In genomic region chrX:39677987-39678840, GRCh38 we compare ENCODE assay signal across 26 cellular contexts.
DNase-seq lines count a peak whose midpoint lies in the region; ATAC-seq, FAIRE-seq and TF ChIP-seq lines count a peak whose summit lies in the region.
"Had no signal": no experiment of that assay in that cellular context is flagged by ENCODE, and none has a peak within 500 bp of the region (broad histone marks: within the 10 kb centered on the region; RNA-seq: fewer than 3 reads in every experiment).

No MANE protein-coding gene starts in this region.

- no peak overlapping the region for H3K27ac ChIP-seq in H1 (ENCODE audit: low read depth, low read length)
- peak overlapping the region; percentile 70 for H3K27ac ChIP-seq in layer of hippocampus (ENCODE audit: low read depth, low read length)
- H3K27ac ChIP-seq: body of pancreas, prostate gland, testis had no signal

- H3K4me3 ChIP-seq in H7 (ENCODE audit: insufficient read depth, low read depth, low read length) (no peak overlapping the region), H1 (ENCODE audit: extremely low read depth in 1 of 4, insufficient read depth in 2 of 4, low read depth in 3 of 4, low read length in 4 of 4) (no peak overlapping the region)
- H3K4me3 ChIP-seq: body of pancreas, MG63, prostate gland, testis had no signal

- no peaks in the 10 kb centered on the region for H3K23me2 ChIP-seq in H1 (ENCODE audit: low read depth, low read length)

- H2AK5ac ChIP-seq in H1 (ENCODE audit: low read depth, low read length): no peak overlapping the region

- CTCF ChIA-PET in H1 (lab: Charles Lee; ENCODE audit: partially characterized antibody): interaction anchor here (1.0 kb wide), 1 partner anchor 26 kb away, joined by 3 read pairs; no protein-coding TSS in a partner anchor
- CTCF ChIA-PET in activated CD4-positive, alpha-beta T cell treated with anti-CD3 and anti-CD28 coated beads for 36 hours (lab: Charles Lee): no interaction called here

- no peak overlapping the region for H2BK20ac ChIP-seq in H1 (ENCODE audit: low read length)

- no peak for TF ChIP-seq RAD21 in H1 (IDR thresholded peaks at IDR 0.05 in 1 of 2, conservative IDR thresholded peaks at IDR 0.05 in 1 of 2; ENCODE audit: low read depth in 2 of 2, low read length in 2 of 2)

- peak overlapping the region; percentile 48; the same call in 1 of the 2 replicates for H3K18ac ChIP-seq in H1 (ENCODE audit: extremely low read depth, low read length)

- no peak overlapping the region for H2BK12ac ChIP-seq in H1 (ENCODE audit: low read depth, low read length)

- no peaks in the 10 kb centered on the region for H3K4me1 Mint-ChIP-seq in activated CD4-positive, alpha-beta T cell treated with anti-CD3 and anti-CD28 coated beads for 36 hours
- H3K4me1 Mint-ChIP-seq: activated naive CD4-positive, alpha-beta T cell treated with anti-CD3 and anti-CD28 coated beads, Interleukin-2, amount 10 ng/mL, durations not matched to agents 7 days and 5 days had no signal

- H3K4me3 Mint-ChIP-seq in activated CD4-positive, alpha-beta T cell treated with anti-CD3 and anti-CD28 coated beads for 36 hours: no peak overlapping the region
- H3K4me3 Mint-ChIP-seq: activated CD8-positive, alpha-beta T cell treated with anti-CD3 and anti-CD28 coated beads for 36 hours; activated naive CD4-positive, alpha-beta T cell treated with anti-CD3 and anti-CD28 coated beads, Interleukin-2, amount 10 ng/mL, durations not matched to agents 7 days and 5 days; activated T-cell treated with anti-CD3 and anti-CD28 coated beads, Interleukin-2, amount 50 U/mL, for 4 hours; dendritic cell treated with granulocyte-macrophage colony-stimulating factor and Interleukin-4, amounts not matched to agents 40 ng/mL and 50 ng/mL, for 4 days; HFFc6; IgD-negative memory B cell; T-helper 2 cell treated with Interferon-gamma antibody and Interleukin-4, amounts not matched to agents 5 μg/mL and 100 μg/mL, for 36 hours; WTC11 had no signal

- peaks cover 2% of the 10 kb centered on the region for H3K27me3 Mint-ChIP-seq in activated CD4-positive, alpha-beta T cell treated with anti-CD3 and anti-CD28 coated beads for 36 hours
- H3K27me3 Mint-ChIP-seq: activated CD8-positive, alpha-beta T cell treated with anti-CD3 and anti-CD28 coated beads for 36 hours; activated naive CD4-positive, alpha-beta T cell treated with anti-CD3 and anti-CD28 coated beads, Interleukin-2, amount 10 ng/mL, durations not matched to agents 7 days and 5 days had no signal

- POLR2A ChIA-PET in H1 (lab: Charles Lee; ENCODE audit: partially characterized antibody): interaction anchor here (0.7 to 2.0 kb wide), 3 partner anchors 11 to 68 kb away, joined by 3 to 10 read pairs (median 3); no protein-coding TSS in a partner anchor
- POLR2A ChIA-PET in activated CD4-positive, alpha-beta T cell treated with anti-CD3 and anti-CD28 coated beads for 36 hours (lab: Charles Lee): no interaction called here

- H4K20me1 ChIP-seq in H1 (replicated peaks in 1 of 2; ENCODE audit: control insufficient read depth in 1 of 2, insufficient read depth in 2 of 2, low read length in 2 of 2): no peaks in the 10 kb centered on the region

- 81% methylated on average over 7 of the region's 21 CpGs; no CpG with 5 or more reads in 1 of the 2 experiments for WGBS in H1 (ENCODE audit: extremely low coverage in 1 of 2, insufficient coverage in 1 of 2, insufficient read length in 1 of 2, insufficient replicate concordance in 2 of 2, low coverage in 1 of 2, low lambda C conversion rate in 2 of 2, missing lambda C conversion rate in 1 of 2), 2 experiments

- FAIRE-seq in H1 (lab: Jason Lieb, UNC): no peak

- no peaks in the 10 kb centered on the region for H3K79me2 ChIP-seq in H1 (ENCODE audit: control insufficient read depth in 1 of 2, insufficient read depth in 2 of 2, low read length in 2 of 2)

- no peaks in the 10 kb centered on the region for H3K9me3 Mint-ChIP-seq in activated CD4-positive, alpha-beta T cell treated with anti-CD3 and anti-CD28 coated beads for 36 hours (ENCODE audit: low read depth)
- H3K9me3 Mint-ChIP-seq: activated CD8-positive, alpha-beta T cell treated with anti-CD3 and anti-CD28 coated beads for 36 hours; activated naive CD4-positive, alpha-beta T cell treated with anti-CD3 and anti-CD28 coated beads, Interleukin-2, amount 10 ng/mL, durations not matched to agents 7 days and 5 days; activated T-cell treated with anti-CD3 and anti-CD28 coated beads, Interleukin-2, amount 50 U/mL, for 4 hours; dendritic cell treated with granulocyte-macrophage colony-stimulating factor and Interleukin-4, amounts not matched to agents 40 ng/mL and 50 ng/mL, for 4 days; HFFc6; T-helper 2 cell treated with Interferon-gamma antibody and Interleukin-4, amounts not matched to agents 5 μg/mL and 100 μg/mL, for 36 hours had no signal

- no peak overlapping the region for H2BK15ac ChIP-seq in H1 (ENCODE audit: low read length)

- no peak overlapping the region for H2BK120ac ChIP-seq in H1 (replicated peaks; ENCODE audit: low read depth, low read length)

- no peak overlapping the region for H4K5ac ChIP-seq in H1 (ENCODE audit: insufficient read length, low read depth, low read length)

- DNase-seq in H7 (peak; percentile 31), H1 (ENCODE audit: low read depth in 1 of 2, low spot score in 2 of 2) (no peak), putamen (ENCODE audit: low spot score) (peak; percentile 92), GM03348 (ENCODE audit: low spot score) (no peak)
- DNase-seq in activated CD4-positive, alpha-beta T cell treated with anti-CD3 and anti-CD28 coated beads for 36 hours: no peak
- no peak for DNase-seq in effector CD8-positive, alpha-beta T cell (lab: John Stamatoyannopoulos, UW)
- DNase-seq: activated CD8-positive, alpha-beta T cell treated with anti-CD3 and anti-CD28 coated beads for 36 hours; activated naive CD4-positive, alpha-beta T cell treated with anti-CD3 and anti-CD28 coated beads, Interleukin-2, amount 10 ng/mL, durations not matched to agents 7 days and 5 days; activated T-cell treated with anti-CD3 and anti-CD28 coated beads, Interleukin-2, amount 50 U/mL, for 4 hours; body of pancreas; DND-41; foreskin fibroblast; HFFc6; MG63; NCI-H146; NCI-H2171 treated with DMSO at 0.1 percent for 48 hours; NCI-H748 treated with DMSO at 0.1 percent for 48 hours; SIG-M5; testis had no signal

- no peak overlapping the region for H4K8ac ChIP-seq in H1 (ENCODE audit: extremely low read depth, insufficient read depth, low read length)

- H3K9me3 ChIP-seq in H1 (ENCODE audit: insufficient read depth in 2 of 2, low read depth in 1 of 2, low read length in 1 of 2): peaks cover 0 to 2% of the 10 kb centered on the region in 2 experiments; a peak in 1 of 4 replicates
- H3K9me3 ChIP-seq: body of pancreas, MG63, prostate gland, testis had no signal

- no peaks in the 10 kb centered on the region for H3K79me1 ChIP-seq in H1 (ENCODE audit: low read depth, low read length)

- no peak overlapping the region for H3K23ac ChIP-seq in H1 (ENCODE audit: insufficient read length)

- H3K4me2 ChIP-seq in H1 (ENCODE audit: insufficient read depth in 1 of 2, low read depth in 2 of 2, low read length in 2 of 2): no peak overlapping the region

- no peak for TF ChIP-seq EP300 in H1 (IDR thresholded peaks at IDR 0.05; ENCODE audit: borderline replicate concordance in 1 of 2, low read depth in 2 of 2, low read length in 2 of 2)

- no peak for TF ChIP-seq CTCF in H1 (IDR thresholded peaks at IDR 0.05; ENCODE audit: control extremely low read depth in 1 of 3, insufficient read depth in 1 of 3, low read depth in 1 of 3, low read length in 3 of 3)

- H2AFZ ChIP-seq in H1 (ENCODE audit: low read length): no peak overlapping the region

- no peak overlapping the region for H3K56ac ChIP-seq in H1 (replicated peaks; ENCODE audit: insufficient read length, low read depth, low read length)

- no peaks in the 10 kb centered on the region; the same call in 1 of the 2 replicates for H3K27me3 ChIP-seq in H7 (ENCODE audit: control insufficient read depth, insufficient read depth, low read length)
- no peaks in the 10 kb centered on the region for H3K27me3 ChIP-seq in H1 (replicated peaks in 1 of 4; ENCODE audit: control insufficient read depth in 3 of 4, extremely low read depth in 1 of 4, insufficient read depth in 3 of 4, low read length in 3 of 4)
- H3K27me3 ChIP-seq in layer of hippocampus (ENCODE audit: control insufficient read depth, insufficient read depth, low read length): no peaks in the 10 kb centered on the region
- H3K27me3 ChIP-seq: body of pancreas, MG63, testis had no signal

- intact Hi-C loops in activated CD4-positive, alpha-beta T cell treated with anti-CD3 and anti-CD28 coated beads for 36 hours (cut with DNase I, micrococcal nuclease): no loop called here

- no peak overlapping the region for H3K4ac ChIP-seq in H1 (replicated peaks; ENCODE audit: insufficient read length, low read depth, low read length)

- H3K36me3 Mint-ChIP-seq in activated CD4-positive, alpha-beta T cell treated with anti-CD3 and anti-CD28 coated beads for 36 hours (ENCODE audit: low read depth): no peaks in the 10 kb centered on the region
- H3K36me3 Mint-ChIP-seq: activated naive CD4-positive, alpha-beta T cell treated with anti-CD3 and anti-CD28 coated beads, Interleukin-2, amount 10 ng/mL, durations not matched to agents 7 days and 5 days; IgD-negative memory B cell had no signal

- no peak overlapping the region for H3K14ac ChIP-seq in H1 (ENCODE audit: insufficient read length)

- H3K27ac Mint-ChIP-seq in activated CD4-positive, alpha-beta T cell treated with anti-CD3 and anti-CD28 coated beads for 36 hours: no peak overlapping the region
- H3K27ac Mint-ChIP-seq: activated CD8-positive, alpha-beta T cell treated with anti-CD3 and anti-CD28 coated beads for 36 hours; activated naive CD4-positive, alpha-beta T cell treated with anti-CD3 and anti-CD28 coated beads, Interleukin-2, amount 10 ng/mL, durations not matched to agents 7 days and 5 days; dendritic cell treated with granulocyte-macrophage colony-stimulating factor and Interleukin-4, amounts not matched to agents 40 ng/mL and 50 ng/mL, for 4 days; HFFc6; IgD-negative memory B cell; T-helper 2 cell treated with Interferon-gamma antibody and Interleukin-4, amounts not matched to agents 5 μg/mL and 100 μg/mL, for 36 hours; WTC11 had no signal

- H3K4me1 ChIP-seq in H1 (replicated peaks in 1 of 4; ENCODE audit: control insufficient read depth in 3 of 4, insufficient read depth in 4 of 4, low read length in 3 of 4): peaks cover 0 to 6% (median 0%) of the 10 kb centered on the region in 4 experiments; a peak in 1 of 7 replicates
- H3K4me1 ChIP-seq: body of pancreas, prostate gland, testis had no signal

- no peak for TF ChIP-seq POLR2A in H1 (IDR thresholded peaks at IDR 0.05; ENCODE audit: control extremely low read depth in 1 of 2, low read depth in 2 of 2, low read length in 2 of 2)

- H3K9ac ChIP-seq in H1 (replicated peaks in 1 of 4; ENCODE audit: extremely low read depth in 1 of 4, low read depth in 3 of 4, low read length in 3 of 4): no peak overlapping the region

- no peak overlapping the region for H2BK5ac ChIP-seq in H1 (ENCODE audit: low read depth, low read length)

- H4K91ac ChIP-seq in H1 (replicated peaks; ENCODE audit: insufficient read length, low read length): no peak overlapping the region

- H3K36me3 ChIP-seq in H7 (replicated peaks; ENCODE audit: control insufficient read depth, insufficient read depth, low read length) (no peaks in the 10 kb centered on the region), H1 (ENCODE audit: control insufficient read depth in 2 of 4, insufficient read depth in 4 of 4, low read length in 3 of 4) (no peaks in the 10 kb centered on the region)
- H3K36me3 ChIP-seq: MG63, prostate gland had no signal

- no peak for ATAC-seq in activated CD4-positive, alpha-beta T cell treated with anti-CD3 and anti-CD28 coated beads for 36 hours
- no peak for ATAC-seq in HG02759 (IDR thresholded peaks at IDR 0.05; ENCODE audit: unreplicated experiment)
- ATAC-seq: activated CD8-positive, alpha-beta T cell treated with anti-CD3 and anti-CD28 coated beads for 36 hours; activated T-cell treated with anti-CD3 and anti-CD28 coated beads, Interleukin-2, amount 50 U/mL, for 4 hours; body of pancreas; WTC11 had no signal

Comparison
In these comparisons a context has a peak if more than half of its experiments do, and no peak if none do; other contexts are left out.
1. DNase-seq: peak in H7 (single experiment) and putamen (single experiment); none in H1 (0 of 2), GM03348 (single experiment), activated CD4-positive, alpha-beta T cell treated with anti-CD3 and anti-CD28 coated beads for 36 hours (single experiment) and effector CD8-positive, alpha-beta T cell (single experiment).